8 cellular contexts compared by ENCODE assay signal in the genomic region with DNA sequence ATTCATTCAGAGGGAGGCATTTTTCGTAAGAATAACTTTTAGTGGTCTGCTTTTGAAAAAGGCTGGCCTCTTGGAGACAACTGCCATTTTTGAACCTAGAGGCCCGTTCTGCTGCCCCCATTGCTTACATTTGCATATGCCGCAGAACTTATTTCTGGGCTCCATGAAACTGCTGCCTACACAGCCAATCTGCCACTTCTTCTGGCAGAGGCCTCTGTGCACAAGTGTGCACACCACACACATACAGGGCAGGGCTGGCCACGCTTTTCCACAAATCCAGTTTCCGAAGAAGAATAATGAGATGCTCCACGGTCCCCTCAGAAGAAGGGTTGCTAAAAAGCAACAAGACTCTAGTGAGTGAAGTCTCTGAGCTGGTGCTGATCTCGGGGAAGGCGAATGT. TPM values are rescaled to one million over a fixed set of nuclear protein-coding genes. Genes with fewer than 3 reads are reported as not detected.
"Had no signal": no experiment of that assay in that cellular context is flagged by ENCODE, and none has a peak within 500 bp of the region (broad histone marks: within the 10 kb centered on the region; RNA-seq: fewer than 3 reads in every experiment).

No MANE protein-coding gene starts in this region.

- FAIRE-seq: HepG2, HTR-8/SVneo, K562 had no signal

- H3K4me3 ChIP-seq: K562 had no signal

- DNase-seq: IMR-90, KBM-7 had no signal

- ATAC-seq: HepG2, K562 had no signal

- H3K27ac ChIP-seq: HL-60 had no signal

RNA-seq across cellular contexts. Expression of a gene that starts 56.2 kb away (rescaled TPM):
- total RNA-seq: HT-29, HT1080 had no signal
